Comparison of ENCODE assay signal across 8 cellular contexts in the genomic region with DNA sequence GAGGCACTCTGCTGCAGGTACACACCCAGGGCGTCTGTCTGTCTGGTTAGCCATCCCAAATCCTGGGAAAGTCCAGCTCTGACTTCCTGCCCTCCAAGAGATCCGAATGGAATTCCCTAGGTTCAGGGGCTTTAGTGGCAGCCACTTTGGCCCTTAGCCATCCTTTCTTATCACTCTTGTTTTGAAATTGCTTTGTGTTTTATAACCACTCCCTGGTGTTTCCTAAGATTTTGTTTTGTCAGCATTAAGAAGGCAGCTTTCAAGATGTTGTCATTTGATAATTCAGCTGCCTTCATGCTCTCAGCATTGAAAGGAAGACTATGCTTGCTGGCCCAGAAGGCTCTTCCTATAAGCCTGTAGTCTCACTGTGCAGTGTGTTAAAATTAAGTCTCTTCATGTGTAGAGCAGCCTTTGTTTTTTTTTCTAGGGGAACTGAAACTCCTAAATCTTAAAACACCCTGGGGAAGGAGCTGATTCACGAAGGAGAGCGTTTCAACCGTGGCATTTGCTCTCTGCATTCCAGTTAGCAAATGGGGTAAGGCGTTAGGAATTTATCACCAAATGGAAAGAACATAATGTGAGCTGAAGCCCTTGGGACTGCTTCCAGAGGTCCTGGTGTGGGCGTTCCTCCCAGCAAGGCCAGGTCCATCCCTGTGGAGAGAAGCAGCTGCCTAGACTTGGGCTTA. TPM values are rescaled to one million over a fixed set of nuclear protein-coding genes. Genes with fewer than 3 reads are reported as not detected.
A peak's percentile ranks its signal among the peaks of the same experiment; 100 is the strongest.
DNase-seq lines count a peak whose midpoint lies in the region; ATAC-seq lines count a peak whose summit lies in the region.

No MANE protein-coding gene starts in this region.

- POLR2A ChIA-PET in T-cell (lab: Charles Lee) = interaction anchor here in 1 of 2 donors (0.7 kb wide), 1 partner anchor 719 kb away, joined by 4 read pairs; no protein-coding TSS in a partner anchor

- CTCF ChIA-PET in T-cell (lab: Charles Lee) = no interaction called here

- ATAC-seq in GM21367 (IDR thresholded peaks at IDR 0.05; ENCODE audit: unreplicated experiment) (peak; percentile 49), T-cell (replicated peaks in 1 of 4) (peak in 1 of 4 experiments; percentile 43), sciatic nerve (peak; percentile 85), HG03354 (IDR thresholded peaks at IDR 0.05; ENCODE audit: poor library complexity, severe bottlenecking, unreplicated experiment) (no peak), HG03439 (IDR thresholded peaks at IDR 0.05; ENCODE audit: unreplicated experiment) (no peak)

- no peaks in the 10 kb centered on the region for H3K27me3 Mint-ChIP-seq in T-cell

- intact Hi-C loops in sciatic nerve (cut with DNase I) = no loop called here

- H3K36me3 Mint-ChIP-seq in T-cell = peaks cover 60% of the 10 kb centered on the region

- DNase-seq in T-cell (no peak), globus pallidus (ENCODE audit: low spot score) (peak; percentile 46), sciatic nerve (ENCODE audit: low spot score) (peak; percentile 66), AML-193 (lab: John Stamatoyannopoulos, UW) (no peak)
- no peak for DNase-seq in activated CD4-positive, alpha-beta T cell treated with anti-CD3 and anti-CD28 coated beads, Interleukin-2, amount 50 U/mL, for 4 hours

- H3K9me3 Mint-ChIP-seq in T-cell = no peaks in the 10 kb centered on the region

- peaks cover 12 to 45% (median 44%) of the 10 kb centered on the region in 3 donors for H3K4me1 Mint-ChIP-seq in T-cell

- no peak overlapping the region for H3K4me3 Mint-ChIP-seq in T-cell

- H3K27ac Mint-ChIP-seq in T-cell = peak overlapping the region; percentile 68 to 83

RNA-seq across cellular contexts. Expression of a gene that starts 14.2 kb away (rescaled TPM):
- total RNA-seq in T-cell (1 to 10 TPM in 2 of 5 donors, under 1 TPM in 3; 0.55 to 1.6 (median 0.66) TPM), sciatic nerve (105 TPM)

RNA-seq across cellular contexts. Expression of a gene that starts 35.9 kb away (rescaled TPM):
- total RNA-seq in T-cell = 10 to 100 TPM; 27.7 to 44.3 (median 42.0) TPM
- total RNA-seq in sciatic nerve = 36.9 TPM

RNA-seq across cellular contexts. Expression of a gene that starts 35.9 kb away (rescaled TPM):
- total RNA-seq in T-cell (10 to 100 TPM; 38.8 to 53.9 (median 44.5) TPM), sciatic nerve (85.1 TPM)

Comparison
In these comparisons a context has a peak if more than half of its experiments do, and no peak if none do; other contexts are left out.
1. ATAC-seq: peak in GM21367 (single experiment) and sciatic nerve (single experiment); none in HG03354 (single experiment) and HG03439 (single experiment).
2. DNase-seq: peak in globus pallidus (single experiment) and sciatic nerve (single experiment); none in T-cell (0 of 34), activated CD4-positive, alpha-beta T cell treated with anti-CD3 and anti-CD28 coated beads, Interleukin-2, amount 50 U/mL, for 4 hours (0 of 2) and AML-193 (0 of 2).
3. RNA of a gene that starts 14.2 kb away (total RNA-seq): 105 TPM in sciatic nerve (single experiment); 0.55 to 1.6 TPM in T-cell; every median in the first group is over 10 times any median in the second.